In the genomic region with DNA sequence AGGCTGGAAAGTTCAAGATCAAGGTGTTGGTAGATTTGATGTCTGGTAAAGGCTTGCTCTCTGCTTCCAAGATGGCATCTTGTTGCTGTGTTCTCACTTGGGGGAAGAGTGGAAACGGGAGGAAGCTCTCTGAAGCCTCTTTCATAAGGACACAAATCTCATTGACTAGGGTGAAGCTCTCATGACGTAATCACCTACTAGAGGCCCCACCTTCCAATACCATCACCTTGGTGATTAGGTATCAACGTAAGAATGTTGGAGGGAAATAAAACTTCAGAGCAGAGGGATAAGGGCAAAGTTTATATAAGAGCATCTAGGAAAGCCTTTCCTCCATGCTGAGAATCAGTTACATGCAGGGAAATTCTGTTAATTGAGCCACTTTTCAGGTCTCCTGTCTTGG, we compare ENCODE assay signal across 21 cellular contexts.
"Had no signal": no experiment of that assay in that cellular context is flagged by ENCODE, and none has a peak within 500 bp of the region (broad histone marks: within the 10 kb centered on the region; RNA-seq: fewer than 3 reads in every experiment).

No MANE protein-coding gene starts in this region.

- FAIRE-seq: RCC 7860 had no signal

- H3K36me3 ChIP-seq: SJSA1 had no signal

- H3K4me1 ChIP-seq: SJSA1 had no signal

- H3K27ac ChIP-seq: SJSA1, SK-N-MC had no signal

- H3K27ac Mint-ChIP-seq: IgD-negative memory B cell had no signal

- H3K4me3 ChIP-seq: SJSA1, SK-N-MC had no signal

- H3K36me3 Mint-ChIP-seq: IgD-negative memory B cell had no signal

- H3K27me3 ChIP-seq: SJSA1 had no signal

- DNase-seq: KBM-7, NCI-H1092, NCI-H1105 treated with DMSO at 0.1 percent for 48 hours, NCI-H1417 treated with DMSO at 0.1 percent for 48 hours, NCI-H187, NCI-H2029, NCI-H2081 treated with DMSO at 0.1 percent for 48 hours, NCI-H2171, NCI-H226, NCI-H446, NCI-H510A, NCI-H524 treated with DMSO at 0.1 percent for 48 hours, NCI-H69, NCI-H774, Right ventricle myocardium superior, RPMI8226, SIG-M5 had no signal

- H3K9me3 ChIP-seq: SJSA1 had no signal
